Comparison of ENCODE assay signal across 8 cellular contexts in genomic region chr12:121712462-121713256, GRCh38. TPM values are rescaled to one million over a fixed set of nuclear protein-coding genes. Genes with fewer than 3 reads are reported as not detected.
A peak's percentile ranks its signal among the peaks of the same experiment; 100 is the strongest.
DNase-seq lines count a peak whose midpoint lies in the region; ATAC-seq and TF ChIP-seq lines count a peak whose summit lies in the region.

Gene TMEM120B, plus strand, starts transcription at chr12:121712752. Its CDS starts 144 bp downstream, at chr12:121712896.

- ATAC-seq in GM21723 (IDR thresholded peaks at IDR 0.05; ENCODE audit: unreplicated experiment) (peak; percentile 73), psoas muscle (peak; percentile 80 to 86 (median 82))

- 0 to 1% (median 0%) methylated on average over 2 to 74 of the region's 74 CpGs for WGBS in adrenal gland, 4 donors
- WGBS in psoas muscle, 3 donors, result 0% methylated on average over 58 to 74 of the region's 74 CpGs

- DNase-seq in GM06990 (ENCODE audit: extremely low read depth, insufficient read length) (peak; percentile 86), KG1 (lab: John Stamatoyannopoulos, UW) (peak; percentile 30), T follicular helper cell (ENCODE audit: low read depth) (peak; percentile 77), adrenal gland (peak; percentile 80 to 93 (median 86)), left ventricle myocardium inferior (peak; percentile 86), psoas muscle (peak; percentile 88 to 94), uterus (peak; percentile 80 to 86)

- H3K4me3 ChIP-seq in GM06990 (replicated peaks; ENCODE audit: low read depth, low read length), result peak within 1 kb of the TSS; percentile 91
- H3K4me3 ChIP-seq in adrenal gland, result peak within 1 kb of the TSS; percentile 54 to 98 (median 74)
- H3K4me3 ChIP-seq in left ventricle myocardium inferior, result peak within 1 kb of the TSS; percentile 100
- H3K4me3 ChIP-seq in psoas muscle, result peak within 1 kb of the TSS; percentile 76
- H3K4me3 ChIP-seq in uterus, result peak within 1 kb of the TSS; percentile 63 to 92

- intact Hi-C loops in adrenal gland (cut with DNase I), result no loop called here
- intact Hi-C loops in left ventricle myocardium inferior (cut with micrococcal nuclease), result no loop called here
- intact Hi-C loops in psoas muscle (cut with DNase I), result no loop called here
- intact Hi-C loops in uterus (cut with DNase I; ENCODE audit: low total_unique reads), result no loop called here

- TF ChIP-seq CTCF in GM06990 (IDR thresholded peaks at IDR 0.05; ENCODE audit: insufficient read depth, low read length, poor library complexity, severe bottlenecking) (peak; percentile 28), adrenal gland (IDR thresholded peaks at IDR 0.05) (peak in 1 of 6 experiments; percentile 2), left ventricle myocardium inferior (IDR thresholded peaks at IDR 0.05; ENCODE audit: borderline replicate concordance) (no peak), psoas muscle (IDR thresholded peaks at IDR 0.05) (no peak), uterus (IDR thresholded peaks at IDR 0.05) (peak in 1 of 4 experiments; percentile 11)

- peak; percentile 82 to 91 for TF ChIP-seq POLR2A in adrenal gland (IDR thresholded peaks at IDR 0.05)
- peak; percentile 64 to 90 for TF ChIP-seq POLR2A in uterus (IDR thresholded peaks at IDR 0.05)

- H3K27me3 ChIP-seq in GM06990 (replicated peaks; ENCODE audit: control insufficient read depth, insufficient read depth, low read length) (no peaks in the 10 kb centered on the region), adrenal gland (no peaks in the 10 kb centered on the region), left ventricle myocardium inferior (ENCODE audit: low read depth) (no peaks in the 10 kb centered on the region), psoas muscle (ENCODE audit: insufficient read depth in 3 of 3, low read length in 2 of 3) (no peaks in the 10 kb centered on the region), uterus (no peaks in the 10 kb centered on the region)

- H3K36me3 ChIP-seq in GM06990 (ENCODE audit: control insufficient read depth, insufficient read depth, low read length) (peaks cover 2% of the 10 kb centered on the region; the same call in 1 of the 2 replicates), adrenal gland (replicated peaks in 1 of 2) (no peaks in the 10 kb centered on the region), left ventricle myocardium inferior (no peaks in the 10 kb centered on the region), psoas muscle (ENCODE audit: insufficient read depth in 1 of 2, low read depth in 1 of 2) (no peaks in the 10 kb centered on the region), uterus (no peaks in the 10 kb centered on the region)

- H3K9me3 ChIP-seq in adrenal gland (replicated peaks in 1 of 3) (no peaks in the 10 kb centered on the region), left ventricle myocardium inferior (replicated peaks) (no peaks in the 10 kb centered on the region), psoas muscle (no peaks in the 10 kb centered on the region), uterus (no peaks in the 10 kb centered on the region)

- H3K27ac ChIP-seq in adrenal gland, result peak within 1 kb of the TSS; percentile 56 to 97 (median 81)
- peak within 1 kb of the TSS; percentile 97 for H3K27ac ChIP-seq in left ventricle myocardium inferior (replicated peaks)
- H3K27ac ChIP-seq in psoas muscle, result peak within 1 kb of the TSS; percentile 94
- peak within 1 kb of the TSS; percentile 83 to 90 for H3K27ac ChIP-seq in uterus

- peaks cover 11 to 33% of the 10 kb centered on the region in 2 donors for H3K4me1 ChIP-seq in adrenal gland (replicated peaks in 1 of 2)
- peaks cover 35% of the 10 kb centered on the region for H3K4me1 ChIP-seq in left ventricle myocardium inferior
- peaks cover 32% of the 10 kb centered on the region for H3K4me1 ChIP-seq in psoas muscle
- peaks cover 0 to 4% of the 10 kb centered on the region in 2 donors for H3K4me1 ChIP-seq in uterus

RNA-seq across cellular contexts. Expression of gene TMEM120B, which starts in this region (rescaled TPM):
- total RNA-seq in adrenal gland (10 to 100 TPM in 3 of 8 donors, 1 to 10 TPM in 5; 4.6 to 18.6 (median 8.4) TPM), left ventricle myocardium inferior (9.2 TPM), psoas muscle (10 to 100 TPM; 11.4 to 21.2 (median 15.5) TPM), uterus (10 to 100 TPM in 3 of 4 donors, 1 to 10 TPM in 1; 1.0 to 35.2 (median 19.6) TPM)
- polyA plus RNA-seq in adrenal gland (10 to 100 TPM in 2 of 3 donors, 1 to 10 TPM in 1; 7.7 to 19.7 (median 11.7) TPM), psoas muscle (10 to 100 TPM; 11.0 to 29.7 (median 12.7) TPM)

Comparison
In these comparisons a context has a peak if more than half of its experiments do, and no peak if none do; other contexts are left out.
1. Peak in every context shown above with its lines: DNase-seq, ATAC-seq, H3K4me3 ChIP-seq and H3K27ac ChIP-seq.
2. DNase-seq: peak in every context shown above with its lines; median percentile 91 in psoas muscle; 86 in GM06990; 86 in adrenal gland; 86 in left ventricle myocardium inferior; 83 in uterus; 77 in T follicular helper cell; 30 in KG1.